11 cellular contexts compared by ENCODE assay signal in the genomic region with DNA sequence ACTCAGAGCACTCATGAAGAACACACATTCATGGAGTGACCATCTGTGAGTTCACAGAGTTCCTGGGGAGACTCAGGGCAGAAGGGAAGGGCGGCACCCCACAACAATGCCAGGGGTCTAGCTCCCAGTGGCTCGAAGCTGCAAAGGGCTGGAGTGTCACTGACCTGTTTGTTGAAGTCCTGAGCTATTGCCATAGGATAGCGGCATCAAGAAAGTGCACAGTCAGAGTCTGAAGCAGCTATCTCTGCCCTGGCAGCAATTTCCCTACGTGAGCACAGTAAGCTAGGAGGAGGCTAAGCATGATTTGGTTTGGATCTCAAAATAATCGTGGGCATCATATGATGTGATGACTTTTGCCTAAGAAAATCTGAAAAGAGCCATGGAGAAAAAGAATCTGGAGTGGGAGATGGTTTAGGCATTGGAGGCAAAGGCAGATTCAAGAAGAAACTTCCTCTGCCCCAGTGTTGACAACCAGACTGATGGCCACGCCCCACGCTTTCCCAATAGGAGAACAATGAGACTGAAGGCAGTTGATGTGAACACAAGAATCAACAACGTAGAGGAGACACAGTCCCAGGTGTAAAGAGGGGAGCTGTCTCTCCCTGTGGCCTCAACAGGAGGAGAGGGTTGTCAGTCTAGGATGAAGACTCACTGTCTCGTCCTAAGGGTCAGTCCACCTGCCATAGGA.
DNase-seq lines count a peak whose midpoint lies in the region; ATAC-seq, FAIRE-seq and TF ChIP-seq lines count a peak whose summit lies in the region.
"Had no signal": no experiment of that assay in that cellular context is flagged by ENCODE, and none has a peak within 500 bp of the region (broad histone marks: within the 10 kb centered on the region; RNA-seq: fewer than 3 reads in every experiment).

No MANE protein-coding gene starts in this region.

- H3K9me3 Mint-ChIP-seq in nephron progenitor cell = no peaks in the 10 kb centered on the region

- H3K4me1 Mint-ChIP-seq in nephron progenitor cell = peaks cover 69% of the 10 kb centered on the region

- H3K36me3 ChIP-seq in aorta (ENCODE audit: control insufficient read depth in 1 of 2, insufficient read depth in 2 of 2, low read length in 1 of 2) = no peaks in the 10 kb centered on the region
- H3K36me3 ChIP-seq: spleen had no signal

- FAIRE-seq in GM12892 (lab: Jason Lieb, UNC) = no peak
- FAIRE-seq: GM19239 had no signal

- H3K27me3 Mint-ChIP-seq in nephron progenitor cell (ENCODE audit: low read depth, poor library complexity) = no peaks in the 10 kb centered on the region

- ATAC-seq in Right ventricle myocardium superior (ENCODE audit: poor library complexity) (no peak), Right ventricle myocardium inferior (no peak), aorta (ENCODE audit: low FRiP score) (peak; percentile 1), HG03432 (IDR thresholded peaks at IDR 0.05; ENCODE audit: unreplicated experiment) (no peak)

- no peak for TF ChIP-seq POLR2A in GM12892 (IDR thresholded peaks at IDR 0.05; ENCODE audit: low read depth, low read length)

- H3K36me3 Mint-ChIP-seq in nephron progenitor cell (ENCODE audit: low read depth) = no peaks in the 10 kb centered on the region

- no peak for TF ChIP-seq CTCF in epithelial cell of esophagus (IDR thresholded peaks at IDR 0.05; ENCODE audit: insufficient read depth, low read depth, low read length, missing control alignments)
- no peak for TF ChIP-seq CTCF in nephron progenitor cell (IDR thresholded peaks at IDR 0.05)

- H3K4me1 ChIP-seq in aorta (ENCODE audit: control insufficient read depth in 1 of 2, insufficient read depth in 2 of 2, low read length in 2 of 2) = peaks cover 0 to 11% of the 10 kb centered on the region in 2 donors

- intact Hi-C loops in Right ventricle myocardium superior (cut with DNase I) (loop anchor here (5.0 kb wide), 1 partner anchor 52 kb away; no protein-coding TSS in a partner anchor), Right ventricle myocardium inferior (cut with DNase I) (no loop called here), aorta (cut with DNase I) (loop anchor here in 1 of 2 donors (5.0 kb wide), 1 partner anchor 62 kb away; no protein-coding TSS in a partner anchor)

- H3K9me3 ChIP-seq in aorta (ENCODE audit: control insufficient read depth, low read length) = no peaks in the 10 kb centered on the region
- H3K9me3 ChIP-seq: spleen had no signal

- H3K27ac ChIP-seq in aorta (ENCODE audit: low read depth in 1 of 2, low read length in 2 of 2) = peak overlapping the region; percentile 67 to 85
- H3K27ac ChIP-seq: KMS-11, spleen had no signal

- 64 to 70% methylated on average over 9 of the region's 9 CpGs for WGBS in aorta, 2 donors

- no peaks in the 10 kb centered on the region for H3K27me3 ChIP-seq in aorta (ENCODE audit: control insufficient read depth in 1 of 2, insufficient read depth in 2 of 2, low read length in 1 of 2)
- H3K27me3 ChIP-seq: spleen had no signal

- H3K4me3 ChIP-seq in epithelial cell of esophagus (ENCODE audit: low read length) (no peak overlapping the region), aorta (ENCODE audit: low read length in 2 of 2) (no peak overlapping the region)
- H3K4me3 ChIP-seq: spleen had no signal

- DNase-seq in Right ventricle myocardium superior (peak; percentile 55), Right ventricle myocardium inferior (ENCODE audit: missing footprints) (no peak), epithelial cell of esophagus (ENCODE audit: low read depth) (peak; percentile 59), nephron progenitor cell (no peak), aorta (no peak), GM12892 (ENCODE audit: insufficient read length) (no peak), NCI-H1105 treated with DMSO at 0.1 percent for 48 hours (lab: John Stamatoyannopoulos, UW) (no peak)
- DNase-seq: spleen had no signal

- peak overlapping the region; percentile 2 for H3K4me3 Mint-ChIP-seq in nephron progenitor cell

- peak overlapping the region; percentile 57 for H3K27ac Mint-ChIP-seq in nephron progenitor cell

Comparison
In these comparisons a context has a peak if more than half of its experiments do, and no peak if none do; other contexts are left out.
1. DNase-seq: peak in Right ventricle myocardium superior (single experiment) and epithelial cell of esophagus (single experiment); none in Right ventricle myocardium inferior (single experiment), nephron progenitor cell (single experiment), aorta (0 of 2), GM12892 (single experiment) and NCI-H1105 treated with DMSO at 0.1 percent for 48 hours (single experiment).